In genomic region chr19:38304866-38305429, GRCh38 we compare ENCODE assay signal across 1 cellular context.
TF ChIP-seq lines count a peak whose summit lies in the region.

No MANE protein-coding gene starts in this region.

TF ChIP-seq in HepG2, 621 proteins besides CTCF, POLR2A, EP300 and RAD21 (continued from another document):
- no peak for TF ChIP-seq SNAPC2 (CRISPR knock-in tag; IDR thresholded peaks at IDR 0.05)
- TF ChIP-seq PHF8 (CRISPR knock-in tag; IDR thresholded peaks at IDR 0.05) = no peak
- no peak for TF ChIP-seq ATF5 (CRISPR knock-in tag; IDR thresholded peaks at IDR 0.05; ENCODE audit: low read depth)
- no peak for TF ChIP-seq CCDC6 (CRISPR knock-in tag; IDR thresholded peaks at IDR 0.05)
- TF ChIP-seq ZNF691 (CRISPR knock-in tag; IDR thresholded peaks at IDR 0.05; ENCODE audit: borderline replicate concordance, low read depth) = no peak
- TF ChIP-seq SAFB2 (CRISPR knock-in tag; IDR thresholded peaks at IDR 0.05; ENCODE audit: borderline replicate concordance, low read depth) = no peak
- TF ChIP-seq ZBED4 (CRISPR knock-in tag; IDR thresholded peaks at IDR 0.05; ENCODE audit: borderline replicate concordance) = no peak
- TF ChIP-seq FOSL2 (CRISPR knock-in tag; IDR thresholded peaks at IDR 0.05) = peak; percentile 26; the same call in 1 of the 2 replicates
- TF ChIP-seq JUNB (CRISPR knock-in tag; IDR thresholded peaks at IDR 0.05; ENCODE audit: borderline replicate concordance) = no peak
- no peak for TF ChIP-seq ZNF580 (CRISPR knock-in tag; IDR thresholded peaks at IDR 0.05; ENCODE audit: borderline replicate concordance, low read depth)
- no peak for TF ChIP-seq KAT8 (CRISPR knock-in tag; IDR thresholded peaks at IDR 0.05)
- TF ChIP-seq RELA (CRISPR knock-in tag; IDR thresholded peaks at IDR 0.05) = no peak
- TF ChIP-seq ZBTB7A (CRISPR knock-in tag; IDR thresholded peaks at IDR 0.05) = no peak
TF ChIP-seq in HepG2: peak in this region for 20.
